23 cellular contexts compared by ENCODE assay signal in the genomic region with DNA sequence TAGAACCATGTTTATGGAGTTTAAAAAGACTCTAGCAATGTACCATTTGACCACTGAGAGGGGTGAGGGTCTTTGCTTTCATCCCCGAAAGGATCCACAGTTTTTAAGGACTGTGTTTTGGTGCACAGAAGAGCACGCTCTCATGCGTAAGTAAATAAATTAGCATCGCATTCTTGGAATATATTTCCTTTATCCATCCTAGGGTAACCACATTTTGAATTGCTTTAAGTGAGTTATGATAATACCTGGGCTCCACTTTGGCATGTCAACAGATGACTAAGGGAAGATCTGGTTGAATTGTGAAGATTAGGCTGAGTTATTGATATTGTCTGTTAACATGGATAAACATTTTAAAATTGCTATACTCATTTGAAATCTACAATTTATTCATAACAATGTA.
"Had no signal": no experiment of that assay in that cellular context is flagged by ENCODE, and none has a peak within 500 bp of the region (broad histone marks: within the 10 kb centered on the region; RNA-seq: fewer than 3 reads in every experiment).

No MANE protein-coding gene starts in this region.

- H3K27ac ChIP-seq: coronary artery, dorsolateral prefrontal cortex, esophagus muscularis mucosa, foreskin keratinocyte, gastroesophageal sphincter, heart left ventricle, left lung, lower lobe of right lung had no signal

- H3K4me3 ChIP-seq: coronary artery, dorsolateral prefrontal cortex, esophagus muscularis mucosa, gastroesophageal sphincter, heart left ventricle, left lung, lower lobe of right lung, mucosa of descending colon had no signal

- H3K9me3 ChIP-seq: esophagus muscularis mucosa, gastroesophageal sphincter, heart left ventricle, left lung, lower lobe of right lung, mucosa of descending colon had no signal

- H3K27me3 ChIP-seq: dorsolateral prefrontal cortex, esophagus muscularis mucosa, foreskin keratinocyte, gastroesophageal sphincter, heart left ventricle, left lung had no signal

- ATAC-seq: foreskin keratinocyte, gastroesophageal sphincter, heart left ventricle, left cardiac atrium, left lung, left ventricle myocardium superior, lower lobe of right lung, mucosa of descending colon had no signal

- H3K36me3 Mint-ChIP-seq: naive B cell had no signal

- FAIRE-seq: colon, endothelial cell of umbilical vein, frontal cortex, islet of Langerhans, keratinocyte had no signal

- H3K36me3 ChIP-seq: esophagus muscularis mucosa, gastroesophageal sphincter, heart left ventricle, left lung, lower lobe of right lung had no signal

- H3K27me3 Mint-ChIP-seq: naive B cell had no signal

- H3K4me1 ChIP-seq: esophagus muscularis mucosa, foreskin keratinocyte, gastroesophageal sphincter, heart left ventricle, left lung, lower lobe of right lung had no signal

- H3K4me1 Mint-ChIP-seq: naive B cell had no signal

- DNase-seq: dermis blood vessel endothelial cell; dorsolateral prefrontal cortex; effector CD4-positive, alpha-beta T cell; effector memory CD4-positive, alpha-beta T cell; foreskin keratinocyte; heart left ventricle; hippocampal formation; left cardiac atrium; left lung; left ventricle myocardium superior; lower lobe of right lung; mesenchymal stem cell; mucosa of descending colon; naive B cell had no signal

- H3K4me3 Mint-ChIP-seq: mesothelial cell of epicardium, naive B cell had no signal

- H3K27ac Mint-ChIP-seq: mesothelial cell of epicardium had no signal
